ENCODE assay signal across 9 cellular contexts in genomic region chr12:6961695-6962284, GRCh38. TPM values are rescaled to one million over a fixed set of nuclear protein-coding genes. Genes with fewer than 3 reads are reported as not detected.
DNase-seq lines count a peak whose midpoint lies in the region; ATAC-seq and TF ChIP-seq lines count a peak whose summit lies in the region.
"Had no signal": no experiment of that assay in that cellular context is flagged by ENCODE, and none has a peak within 500 bp of the region (broad histone marks: within the 10 kb centered on the region; RNA-seq: fewer than 3 reads in every experiment).

No MANE protein-coding gene starts in this region.

- H4K20me1 ChIP-seq in osteoblast (ENCODE audit: insufficient read depth, low read length): peaks cover 4% of the 10 kb centered on the region

- H3K4me3 ChIP-seq in HFF-Myc (replicated peaks; ENCODE audit: low read depth, low read length) (peak overlapping the region; percentile 7; the same call in 1 of the 2 replicates), osteoblast (ENCODE audit: insufficient read depth, low read length) (peak overlapping the region; percentile 58)

- H3K4me2 ChIP-seq in osteoblast (ENCODE audit: insufficient read depth, low read length): peak overlapping the region; percentile 85

- peaks cover 8% of the 10 kb centered on the region for H3K27me3 Mint-ChIP-seq in glutamatergic neuron (ENCODE audit: unreplicated experiment)

- peaks cover 9% of the 10 kb centered on the region for H3K9me3 Mint-ChIP-seq in glutamatergic neuron (ENCODE audit: unreplicated experiment)

- no peaks in the 10 kb centered on the region for H3K79me2 ChIP-seq in osteoblast (ENCODE audit: insufficient read depth, low read length)

- peaks cover 16% of the 10 kb centered on the region for H3K4me1 ChIP-seq in osteoblast (ENCODE audit: insufficient read depth, low read length)

- no peak for ATAC-seq in GM21367 (IDR thresholded peaks at IDR 0.05; ENCODE audit: unreplicated experiment)
- no peak for ATAC-seq in HG03460 (IDR thresholded peaks at IDR 0.05; ENCODE audit: unreplicated experiment)

- H3K4me1 Mint-ChIP-seq in glutamatergic neuron (ENCODE audit: low read depth, unreplicated experiment): peaks cover 3% of the 10 kb centered on the region

- TF ChIP-seq CTCF in HFF-Myc (IDR thresholded peaks at IDR 0.05; ENCODE audit: low read depth, low read length, missing control alignments): peak; percentile 68
- TF ChIP-seq CTCF in glutamatergic neuron (IDR thresholded peaks at IDR 0.05; ENCODE audit: partially characterized antibody, unreplicated experiment): peak; percentile 47
- peak; percentile 72 for TF ChIP-seq CTCF in osteoblast (IDR thresholded peaks at IDR 0.05; ENCODE audit: extremely low read depth, low read depth, low read length)

- peaks cover 21% of the 10 kb centered on the region for H3K36me3 ChIP-seq in osteoblast (ENCODE audit: insufficient read depth, low read length)

- no peaks in the 10 kb centered on the region for H3K27me3 ChIP-seq in osteoblast (ENCODE audit: insufficient read depth, low read length)

- no peaks in the 10 kb centered on the region for H3K36me3 Mint-ChIP-seq in glutamatergic neuron (ENCODE audit: unreplicated experiment)

- peak overlapping the region; percentile 83 for H3K4me3 Mint-ChIP-seq in glutamatergic neuron (ENCODE audit: unreplicated experiment)

- in situ Hi-C loops in Caki2 (cut with HindIII; ENCODE audit: low pct_unique_long_range_greater_than_20kb, low sequenced_read_pairs): no loop called here

- peak overlapping the region; percentile 90 for H2AFZ ChIP-seq in osteoblast (ENCODE audit: low read length)

- H3K9me3 ChIP-seq in osteoblast (ENCODE audit: low read depth, low read length): no peaks in the 10 kb centered on the region

- peak; percentile 59 for DNase-seq in Caki2 (ENCODE audit: low read depth)
- no peak for DNase-seq in HFF-Myc (ENCODE audit: extremely low read depth, low read depth)
- DNase-seq in NCI-H526 treated with DMSO at 0.1 percent for 48 hours (lab: John Stamatoyannopoulos, UW): peak; percentile 86
- DNase-seq in activated T-helper 9 cell treated with anti-CD3 and anti-CD28 coated beads, Interleukin-2, amount 50 U/mL, for 16 hours (ENCODE audit: low read depth): peak; percentile 48
- peak; percentile 71 for DNase-seq in glutamatergic neuron
- DNase-seq in osteoblast (ENCODE audit: insufficient read length, low spot score, missing footprints): peak; percentile 97

- H3K27ac Mint-ChIP-seq in glutamatergic neuron (ENCODE audit: unreplicated experiment): peak overlapping the region; percentile 67

- peak overlapping the region; percentile 93 for H3K27ac ChIP-seq in osteoblast (ENCODE audit: low read depth, low read length)

RNA-seq across cellular contexts. Expression of gene PHB2, which starts 8.7 kb away (rescaled TPM):
- total RNA-seq in Caki2 (2014; rRNA removed; shearing (Covaris generic); ENCODE audit: low replicate concordance): 458 and 488 TPM in 2 replicates
- total RNA-seq in glutamatergic neuron (ENCODE audit: unreplicated experiment): 200 TPM
- total RNA-seq in osteoblast: 161 and 168 TPM in 2 replicates

RNA-seq across cellular contexts. Expression of gene EMG1, which starts 8.9 kb away (rescaled TPM):
- total RNA-seq in Caki2 (2014; rRNA removed; shearing (Covaris generic); ENCODE audit: low replicate concordance): 43.4 and 93.6 TPM in 2 replicates
- total RNA-seq in glutamatergic neuron (ENCODE audit: unreplicated experiment) (24.2 TPM), osteoblast (21.0 and 25.3 TPM in 2 replicates)

RNA-seq across cellular contexts. Expression of gene PTPN6, which starts 10.6 kb away (rescaled TPM):
- 28.3 and 30.2 TPM in 2 replicates for total RNA-seq in Caki2 (2014; rRNA removed; shearing (Covaris generic); ENCODE audit: low replicate concordance)
- total RNA-seq in glutamatergic neuron (ENCODE audit: unreplicated experiment): 3.8 TPM
- total RNA-seq in osteoblast: 0.29 and 0.36 TPM in 2 replicates

RNA-seq across cellular contexts. Expression of gene C12orf57, which starts 18.0 kb away (rescaled TPM):
- total RNA-seq in Caki2 (2014; rRNA removed; shearing (Covaris generic); ENCODE audit: low replicate concordance): 105 and 107 TPM in 2 replicates
- total RNA-seq in glutamatergic neuron (ENCODE audit: unreplicated experiment): 184 TPM
- total RNA-seq in osteoblast: 81.4 and 93.4 TPM in 2 replicates

RNA-seq across cellular contexts. Expression of gene RNU7-1, which starts 18.2 kb away (rescaled TPM):
- not detected in 2 replicates for total RNA-seq in Caki2 (2014; rRNA removed; shearing (Covaris generic); ENCODE audit: low replicate concordance)
- not detected for total RNA-seq in glutamatergic neuron (ENCODE audit: unreplicated experiment)
- not detected in 2 replicates for total RNA-seq in osteoblast
- total RNA-seq: activated CD8-positive, alpha-beta memory T cell treated with anti-CD3 and anti-CD28 coated beads for 36 hours had no signal
